Comparison of ENCODE assay signal across 25 cellular contexts in genomic region chr6:162999575-163000285, GRCh38.
DNase-seq lines count a peak whose midpoint lies in the region; ATAC-seq and TF ChIP-seq lines count a peak whose summit lies in the region.
"Had no signal": no experiment of that assay in that cellular context is flagged by ENCODE, and none has a peak within 500 bp of the region (broad histone marks: within the 10 kb centered on the region; RNA-seq: fewer than 3 reads in every experiment).

No MANE protein-coding gene starts in this region.

- ATAC-seq in RWPE2 (ENCODE audit: low read depth), result peak; percentile 76
- ATAC-seq in activated CD8-positive, alpha-beta memory T cell treated with anti-CD3 and anti-CD28 coated beads, Interleukin-2, amount 10 ng/mL, durations not matched to agents 7 days and 5 days, result no peak
- no peak for ATAC-seq in GM19455 (IDR thresholded peaks at IDR 0.05; ENCODE audit: unreplicated experiment)
- ATAC-seq: body of pancreas, heart left ventricle, lower lobe of right lung, pancreas, Right ventricle myocardium inferior had no signal

- no peak for TF ChIP-seq CTCF in RWPE2 (IDR thresholded peaks at IDR 0.05; ENCODE audit: poor library complexity, severe bottlenecking)
- TF ChIP-seq CTCF in fibroblast of mammary gland (conservative IDR thresholded peaks at IDR 0.05; ENCODE audit: control insufficient read depth, insufficient read depth, low read depth, low read length), result no peak
- TF ChIP-seq CTCF in right atrium auricular region (IDR thresholded peaks at IDR 0.05), result no peak

- H3K27ac Mint-ChIP-seq in activated CD8-positive, alpha-beta memory T cell treated with anti-CD3 and anti-CD28 coated beads, Interleukin-2, amount 10 ng/mL, durations not matched to agents 7 days and 5 days, result no peak overlapping the region
- H3K27ac Mint-ChIP-seq: activated CD4-positive, alpha-beta T cell treated with anti-CD3 and anti-CD28 coated beads, Interleukin-2, amount 10 ng/mL, durations not matched to agents 7 days and 5 days; activated naive CD4-positive, alpha-beta T cell treated with anti-CD3 and anti-CD28 coated beads for 36 hours; dendritic cell treated with granulocyte-macrophage colony-stimulating factor and Interleukin-4, amounts not matched to agents 40 ng/mL and 50 ng/mL, for 4 days; IgD-negative memory B cell had no signal

- peak; percentile 72 for DNase-seq in GM03348 (ENCODE audit: low spot score)
- DNase-seq in RWPE2 (ENCODE audit: low spot score), result no peak
- peak; percentile 96 for DNase-seq in fibroblast of mammary gland (ENCODE audit: low read depth)
- peak; percentile 75 for DNase-seq in skeletal muscle cell (ENCODE audit: low read depth)
- no peak for DNase-seq in inferior parietal cortex (ENCODE audit: extremely low spot score)
- DNase-seq in activated CD8-positive, alpha-beta memory T cell treated with anti-CD3 and anti-CD28 coated beads, Interleukin-2, amount 10 ng/mL, durations not matched to agents 7 days and 5 days, result no peak
- no peak for DNase-seq in right atrium auricular region (ENCODE audit: low spot score)
- DNase-seq: activated CD4-positive, alpha-beta T cell treated with anti-CD3 and anti-CD28 coated beads, Interleukin-2, amount 10 ng/mL, durations not matched to agents 7 days and 5 days; activated naive CD4-positive, alpha-beta T cell treated with anti-CD3 and anti-CD28 coated beads for 36 hours; activated T-cell treated with anti-CD3 and anti-CD28 coated beads for 4 hours; body of pancreas; DMS 273 treated with DMSO at 0.1 percent for 48 hours; heart left ventricle; islet precursor cell; lower lobe of right lung; MV-4-11; NCI-H2029 treated with DMSO at 0.1 percent for 48 hours; NCI-H510A; pancreas had no signal

- no peaks in the 10 kb centered on the region for H3K36me3 ChIP-seq in RWPE2 (ENCODE audit: low read depth)
- H3K36me3 ChIP-seq in right atrium auricular region, result no peaks in the 10 kb centered on the region
- H3K36me3 ChIP-seq: BLaER1 treated with 17β-estradiol and CSF1 and Interleukin-3, amounts not matched to agents 10 nM and 100 nM; heart left ventricle; lower lobe of right lung; pancreas; suprapubic skin had no signal

- peaks cover 15% of the 10 kb centered on the region for H3K4me1 ChIP-seq in RWPE2 (ENCODE audit: insufficient read depth, poor library complexity, severe bottlenecking)
- H3K4me1 ChIP-seq in right atrium auricular region, result no peaks in the 10 kb centered on the region
- H3K4me1 ChIP-seq: body of pancreas, heart left ventricle, lower lobe of right lung, pancreas, suprapubic skin had no signal

- H3K4me3 ChIP-seq in RWPE2 (ENCODE audit: severe bottlenecking), result no peak overlapping the region
- no peak overlapping the region for H3K4me3 ChIP-seq in fibroblast of mammary gland (ENCODE audit: control insufficient read depth, low read depth, low read length)
- no peak overlapping the region for H3K4me3 ChIP-seq in skeletal muscle cell (ENCODE audit: low read depth, low read length)
- no peak overlapping the region for H3K4me3 ChIP-seq in right atrium auricular region
- H3K4me3 ChIP-seq: BLaER1 treated with 17β-estradiol and CSF1 and Interleukin-3, amounts not matched to agents 10 nM and 100 nM; body of pancreas; heart left ventricle; lower lobe of right lung; pancreas; suprapubic skin had no signal

- CTCF ChIA-PET in activated CD8-positive, alpha-beta memory T cell treated with anti-CD3 and anti-CD28 coated beads, Interleukin-2, amount 10 ng/mL, durations not matched to agents 7 days and 5 days (lab: Charles Lee), result no interaction called here

- peaks cover 15% of the 10 kb centered on the region for H3K4me1 Mint-ChIP-seq in activated CD8-positive, alpha-beta memory T cell treated with anti-CD3 and anti-CD28 coated beads, Interleukin-2, amount 10 ng/mL, durations not matched to agents 7 days and 5 days
- H3K4me1 Mint-ChIP-seq: IgD-negative memory B cell had no signal

- peaks cover 2% of the 10 kb centered on the region for H3K27me3 Mint-ChIP-seq in activated CD8-positive, alpha-beta memory T cell treated with anti-CD3 and anti-CD28 coated beads, Interleukin-2, amount 10 ng/mL, durations not matched to agents 7 days and 5 days
- H3K27me3 Mint-ChIP-seq: activated CD4-positive, alpha-beta T cell treated with anti-CD3 and anti-CD28 coated beads, Interleukin-2, amount 10 ng/mL, durations not matched to agents 7 days and 5 days; dendritic cell treated with granulocyte-macrophage colony-stimulating factor and Interleukin-4, amounts not matched to agents 40 ng/mL and 50 ng/mL, for 4 days; IgD-negative memory B cell had no signal

- H3K9me3 ChIP-seq in RWPE2 (ENCODE audit: severe bottlenecking), result no peaks in the 10 kb centered on the region
- no peaks in the 10 kb centered on the region for H3K9me3 ChIP-seq in right atrium auricular region
- H3K9me3 ChIP-seq: body of pancreas, heart left ventricle, lower lobe of right lung, pancreas, suprapubic skin had no signal

- H3K27ac ChIP-seq in RWPE2 (ENCODE audit: poor library complexity, severe bottlenecking), result peak overlapping the region; percentile 7
- no peak overlapping the region for H3K27ac ChIP-seq in right atrium auricular region
- H3K27ac ChIP-seq: BLaER1 treated with 17β-estradiol and CSF1 and Interleukin-3, amounts not matched to agents 10 nM and 100 nM; body of pancreas; heart left ventricle; lower lobe of right lung; pancreas; suprapubic skin had no signal

- H3K36me3 Mint-ChIP-seq in activated CD8-positive, alpha-beta memory T cell treated with anti-CD3 and anti-CD28 coated beads, Interleukin-2, amount 10 ng/mL, durations not matched to agents 7 days and 5 days, result no peaks in the 10 kb centered on the region
- H3K36me3 Mint-ChIP-seq: IgD-negative memory B cell had no signal

- no peak overlapping the region for H3K4me3 Mint-ChIP-seq in activated CD8-positive, alpha-beta memory T cell treated with anti-CD3 and anti-CD28 coated beads, Interleukin-2, amount 10 ng/mL, durations not matched to agents 7 days and 5 days
- H3K4me3 Mint-ChIP-seq: activated CD4-positive, alpha-beta T cell treated with anti-CD3 and anti-CD28 coated beads, Interleukin-2, amount 10 ng/mL, durations not matched to agents 7 days and 5 days; activated naive CD4-positive, alpha-beta T cell treated with anti-CD3 and anti-CD28 coated beads for 36 hours; dendritic cell treated with granulocyte-macrophage colony-stimulating factor and Interleukin-4, amounts not matched to agents 40 ng/mL and 50 ng/mL, for 4 days; IgD-negative memory B cell had no signal

- no peaks in the 10 kb centered on the region for H3K27me3 ChIP-seq in RWPE2 (ENCODE audit: insufficient read depth, poor library complexity, severe bottlenecking)
- no peaks in the 10 kb centered on the region for H3K27me3 ChIP-seq in right atrium auricular region
- H3K27me3 ChIP-seq: BLaER1 treated with 17β-estradiol and CSF1 and Interleukin-3, amounts not matched to agents 10 nM and 100 nM; body of pancreas; heart left ventricle; pancreas; suprapubic skin had no signal

- H3K9me3 Mint-ChIP-seq in activated CD8-positive, alpha-beta memory T cell treated with anti-CD3 and anti-CD28 coated beads, Interleukin-2, amount 10 ng/mL, durations not matched to agents 7 days and 5 days (ENCODE audit: low read depth), result no peaks in the 10 kb centered on the region
- H3K9me3 Mint-ChIP-seq: activated CD4-positive, alpha-beta T cell treated with anti-CD3 and anti-CD28 coated beads, Interleukin-2, amount 10 ng/mL, durations not matched to agents 7 days and 5 days had no signal

Comparison
In these comparisons a context has a peak if more than half of its experiments do, and no peak if none do; other contexts are left out.
1. DNase-seq: peak in GM03348 (single experiment), fibroblast of mammary gland (single experiment) and skeletal muscle cell (single experiment); none in RWPE2 (single experiment), inferior parietal cortex (single experiment), activated CD8-positive, alpha-beta memory T cell treated with anti-CD3 and anti-CD28 coated beads, Interleukin-2, amount 10 ng/mL, durations not matched to agents 7 days and 5 days (single experiment) and right atrium auricular region (single experiment).